8 cellular contexts compared by ENCODE assay signal in genomic region chr6:144344651-144345050, GRCh38. TPM values are rescaled to one million over a fixed set of nuclear protein-coding genes. Genes with fewer than 3 reads are reported as not detected.
DNase-seq lines count a peak whose midpoint lies in the region; ATAC-seq and TF ChIP-seq lines count a peak whose summit lies in the region.

No MANE protein-coding gene starts in this region.

- peak overlapping the region; percentile 42 for H3K9ac ChIP-seq in SU-DHL-6 (ENCODE audit: low read length)
- peak overlapping the region in 1 of 2 donors; percentile 48 for H3K9ac ChIP-seq in mucosa of rectum (ENCODE audit: low read depth in 1 of 2, low read length in 2 of 2)

- no peaks in the 10 kb centered on the region for H3K9me3 ChIP-seq in SU-DHL-6 (ENCODE audit: insufficient read depth, low read length)
- no peaks in the 10 kb centered on the region for H3K9me3 ChIP-seq in mucosa of rectum (ENCODE audit: control insufficient read depth in 2 of 2, low read length in 2 of 2)

- H3K4me1 ChIP-seq in mucosa of rectum (ENCODE audit: control insufficient read depth in 2 of 2, insufficient read depth in 2 of 2, low read length in 2 of 2): peaks cover 6 to 41% of the 10 kb centered on the region in 2 donors

- H4K20me1 ChIP-seq in SU-DHL-6 (ENCODE audit: low read depth, low read length): no peaks in the 10 kb centered on the region

- no peaks in the 10 kb centered on the region for H3K79me2 ChIP-seq in SU-DHL-6 (ENCODE audit: insufficient read depth, low read length)

- H3K4me2 ChIP-seq in SU-DHL-6 (ENCODE audit: low read depth, low read length, poor library complexity, severe bottlenecking): peak overlapping the region; percentile 60

- no peaks in the 10 kb centered on the region for H3K9me2 ChIP-seq in SU-DHL-6 (replicated peaks; ENCODE audit: insufficient read depth, low read length)

- H3K36me3 ChIP-seq in SU-DHL-6 (ENCODE audit: low read length) (no peaks in the 10 kb centered on the region), mucosa of rectum (ENCODE audit: control insufficient read depth in 2 of 2, insufficient read depth in 2 of 2, low read length in 2 of 2) (no peaks in the 10 kb centered on the region)

- no peak for TF ChIP-seq CTCF in SU-DHL-6 (IDR thresholded peaks at IDR 0.05; ENCODE audit: insufficient read depth, low read length, poor library complexity, severe bottlenecking)

- H3K27ac ChIP-seq in SU-DHL-6 (ENCODE audit: low read depth, low read length) (peak overlapping the region; percentile 36), mucosa of rectum (ENCODE audit: low read depth in 2 of 2, low read length in 2 of 2) (peak overlapping the region; percentile 18 to 73)

- H3K27me3 ChIP-seq in SU-DHL-6 (ENCODE audit: low read length) (no peaks in the 10 kb centered on the region), mucosa of rectum (ENCODE audit: control insufficient read depth in 2 of 2, insufficient read depth in 2 of 2, low read length in 2 of 2) (no peaks in the 10 kb centered on the region)

- peak overlapping the region; percentile 92 for H2AFZ ChIP-seq in SU-DHL-6 (ENCODE audit: low read depth, low read length, severe bottlenecking)

- ATAC-seq in GM18508 (IDR thresholded peaks at IDR 0.05; ENCODE audit: insufficient read depth, unreplicated experiment) (peak; percentile 31), GM21786 (IDR thresholded peaks at IDR 0.05; ENCODE audit: unreplicated experiment) (peak; percentile 41)

- in situ Hi-C loops in G401 (cut with HindIII; ENCODE audit: low sequenced_read_pairs): no loop called here

- no peaks in the 10 kb centered on the region for H3F3A ChIP-seq in SU-DHL-6 (ENCODE audit: insufficient read depth)

- H3K4me3 ChIP-seq in SU-DHL-6 (ENCODE audit: insufficient read depth, low read length, poor library complexity, severe bottlenecking): peak overlapping the region; percentile 41
- peak overlapping the region; percentile 8 to 66 for H3K4me3 ChIP-seq in mucosa of rectum (ENCODE audit: low read length in 2 of 2)

- no peak for DNase-seq in G401 (ENCODE audit: low spot score)
- DNase-seq in retina: no peak
- DNase-seq in Ammon's horn (ENCODE audit: low spot score): no peak
- DNase-seq in amygdala (lab: John Stamatoyannopoulos, UW): no peak

RNA-seq across cellular contexts. Expression of gene UTRN, which starts 59.5 kb away (rescaled TPM):
- not detected in 2 replicates for total RNA-seq in G401 (2014; rRNA removed; shearing (Covaris generic))
